ENCODE assay signal across 9 cellular contexts in the genomic region with DNA sequence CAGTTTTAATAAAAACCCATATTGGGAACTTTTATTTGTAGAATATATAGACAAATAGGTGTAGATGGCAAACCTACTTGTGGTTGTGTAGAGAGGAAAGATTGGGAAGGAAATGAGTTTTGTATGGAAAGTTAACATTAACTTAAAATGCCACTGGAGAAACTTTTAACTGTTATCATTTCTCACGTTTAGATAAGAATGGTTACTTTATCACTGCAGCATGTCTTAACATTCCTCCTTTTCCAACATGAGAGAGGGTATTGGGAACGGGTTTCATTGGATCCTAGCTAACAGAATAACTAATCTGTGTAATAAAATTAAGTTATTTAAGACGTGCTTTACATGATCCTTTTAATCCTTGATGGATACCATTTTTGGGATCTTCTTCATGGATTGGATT. TPM values are rescaled to one million over a fixed set of nuclear protein-coding genes. Genes with fewer than 3 reads are reported as not detected.
A peak's percentile ranks its signal among the peaks of the same experiment; 100 is the strongest.
DNase-seq lines count a peak whose midpoint lies in the region; ATAC-seq lines count a peak whose summit lies in the region.
"Had no signal": no experiment of that assay in that cellular context is flagged by ENCODE, and none has a peak within 500 bp of the region (broad histone marks: within the 10 kb centered on the region; RNA-seq: fewer than 3 reads in every experiment).

No MANE protein-coding gene starts in this region.

- no peaks in the 10 kb centered on the region for H3K9me3 ChIP-seq in iPS-15b (ENCODE audit: control insufficient read depth, insufficient read depth, low read length)
- H3K9me3 ChIP-seq in stomach smooth muscle (ENCODE audit: control insufficient read depth in 2 of 2, low read length in 2 of 2) = no peaks in the 10 kb centered on the region

- no peaks in the 10 kb centered on the region for H3K9me3 Mint-ChIP-seq in activated CD4-positive, alpha-beta T cell treated with anti-CD3 and anti-CD28 coated beads, Interleukin-2, amount 10 ng/mL, durations not matched to agents 24 days and 14 days
- no peaks in the 10 kb centered on the region for H3K9me3 Mint-ChIP-seq in activated CD8-positive, alpha-beta T cell treated with anti-CD3 and anti-CD28 coated beads, Interleukin-2, amount 10 ng/mL, durations not matched to agents 7 days and 5 days (ENCODE audit: insufficient read depth)

- DNase-seq in activated CD4-positive, alpha-beta T cell treated with anti-CD3 and anti-CD28 coated beads, Interleukin-2, amount 10 ng/mL, durations not matched to agents 24 days and 14 days = no peak
- DNase-seq in activated CD4-positive, alpha-beta T cell treated with anti-CD3 and anti-CD28 coated beads for 1 hour = no peak
- no peak for DNase-seq in activated CD8-positive, alpha-beta T cell treated with anti-CD3 and anti-CD28 coated beads, Interleukin-2, amount 10 ng/mL, durations not matched to agents 7 days and 5 days
- DNase-seq in iPS-NIHi7 (ENCODE audit: extremely low spot score) = no peak
- DNase-seq: stimulated activated CD8-positive, alpha-beta memory T cell treated with anti-CD3 and anti-CD28 coated beads, Interleukin-4, amount 100 ng/mL, for 48 hours had no signal

- H3K4me1 Mint-ChIP-seq in activated CD4-positive, alpha-beta T cell treated with anti-CD3 and anti-CD28 coated beads, Interleukin-2, amount 10 ng/mL, durations not matched to agents 24 days and 14 days = peaks cover 35% of the 10 kb centered on the region
- peaks cover 52% of the 10 kb centered on the region for H3K4me1 Mint-ChIP-seq in activated CD8-positive, alpha-beta T cell treated with anti-CD3 and anti-CD28 coated beads, Interleukin-2, amount 10 ng/mL, durations not matched to agents 7 days and 5 days (ENCODE audit: low read depth)

- CTCF ChIA-PET in activated CD8-positive, alpha-beta T cell treated with anti-CD3 and anti-CD28 coated beads, Interleukin-2, amount 10 ng/mL, durations not matched to agents 7 days and 5 days (lab: Charles Lee) = interaction anchor here (0.6 to 0.8 kb wide), 2 partner anchors 9 to 755 kb away, joined by 3 read pairs; no protein-coding TSS in a partner anchor

- H3K36me3 ChIP-seq in iPS-15b (ENCODE audit: control insufficient read depth, insufficient read depth, low read length) = peaks cover 3% of the 10 kb centered on the region
- peaks cover 0 to 5% of the 10 kb centered on the region in 2 donors for H3K36me3 ChIP-seq in stomach smooth muscle (ENCODE audit: control insufficient read depth in 2 of 2, insufficient read depth in 2 of 2, low read length in 2 of 2)

- no peak overlapping the region for H3K27ac ChIP-seq in stomach smooth muscle (ENCODE audit: low read length)

- peaks cover 38% of the 10 kb centered on the region for H3K36me3 Mint-ChIP-seq in activated CD4-positive, alpha-beta T cell treated with anti-CD3 and anti-CD28 coated beads, Interleukin-2, amount 10 ng/mL, durations not matched to agents 24 days and 14 days (ENCODE audit: low read depth)
- H3K36me3 Mint-ChIP-seq in activated CD8-positive, alpha-beta T cell treated with anti-CD3 and anti-CD28 coated beads, Interleukin-2, amount 10 ng/mL, durations not matched to agents 7 days and 5 days (ENCODE audit: low read depth) = peaks cover 46% of the 10 kb centered on the region

- H3K4me1 ChIP-seq in iPS-15b (ENCODE audit: control insufficient read depth, insufficient read depth, low read length) (peaks cover 5% of the 10 kb centered on the region), stomach smooth muscle (ENCODE audit: control insufficient read depth, insufficient read depth, low read length) (peaks cover 15% of the 10 kb centered on the region)

- H3K9ac ChIP-seq in iPS-15b (ENCODE audit: low read depth, low read length) (peak overlapping the region; percentile 96), stomach smooth muscle (ENCODE audit: low read length in 2 of 2) (peak overlapping the region in 1 of 2 donors; percentile 98)

- peak overlapping the region; percentile 88 for H3K4me3 ChIP-seq in iPS-15b (ENCODE audit: low read depth, low read length)
- peak overlapping the region; percentile 81 to 96 for H3K4me3 ChIP-seq in stomach smooth muscle (ENCODE audit: low read length in 2 of 2)

- H3K27me3 ChIP-seq in iPS-15b (ENCODE audit: control insufficient read depth, insufficient read depth, low read length) (no peaks in the 10 kb centered on the region), stomach smooth muscle (ENCODE audit: control insufficient read depth in 1 of 2, insufficient read depth in 2 of 2, low read length in 2 of 2) (no peaks in the 10 kb centered on the region)

- intact Hi-C loops in activated CD4-positive, alpha-beta T cell treated with anti-CD3 and anti-CD28 coated beads, Interleukin-2, amount 10 ng/mL, durations not matched to agents 24 days and 14 days (cut with micrococcal nuclease) = loop anchor here (2.0 to 10.0 kb wide), 2 partner anchors 253 to 413 kb away; partner anchors contain the start of genes HIPK2 and ZC3HAV1

- no peak for ATAC-seq in activated CD8-positive, alpha-beta T cell treated with anti-CD3 and anti-CD28 coated beads, Interleukin-2, amount 10 ng/mL, durations not matched to agents 7 days and 5 days
- ATAC-seq in HG03432 (IDR thresholded peaks at IDR 0.05; ENCODE audit: unreplicated experiment) (no peak), HG02623 (IDR thresholded peaks at IDR 0.05; ENCODE audit: unreplicated experiment) (no peak)

- H3K27me3 Mint-ChIP-seq in activated CD4-positive, alpha-beta T cell treated with anti-CD3 and anti-CD28 coated beads, Interleukin-2, amount 10 ng/mL, durations not matched to agents 24 days and 14 days = no peaks in the 10 kb centered on the region
- no peaks in the 10 kb centered on the region for H3K27me3 Mint-ChIP-seq in activated CD8-positive, alpha-beta T cell treated with anti-CD3 and anti-CD28 coated beads, Interleukin-2, amount 10 ng/mL, durations not matched to agents 7 days and 5 days (ENCODE audit: low read depth)

- H3K4me3 Mint-ChIP-seq in activated CD4-positive, alpha-beta T cell treated with anti-CD3 and anti-CD28 coated beads, Interleukin-2, amount 10 ng/mL, durations not matched to agents 24 days and 14 days = peak overlapping the region; percentile 97
- H3K4me3 Mint-ChIP-seq in activated CD8-positive, alpha-beta T cell treated with anti-CD3 and anti-CD28 coated beads, Interleukin-2, amount 10 ng/mL, durations not matched to agents 7 days and 5 days = peak overlapping the region; percentile 95

- peak overlapping the region; percentile 100 for H3K27ac Mint-ChIP-seq in activated CD4-positive, alpha-beta T cell treated with anti-CD3 and anti-CD28 coated beads, Interleukin-2, amount 10 ng/mL, durations not matched to agents 24 days and 14 days
- peak overlapping the region; percentile 99 for H3K27ac Mint-ChIP-seq in activated CD8-positive, alpha-beta T cell treated with anti-CD3 and anti-CD28 coated beads, Interleukin-2, amount 10 ng/mL, durations not matched to agents 7 days and 5 days

- POLR2A ChIA-PET in activated CD8-positive, alpha-beta T cell treated with anti-CD3 and anti-CD28 coated beads, Interleukin-2, amount 10 ng/mL, durations not matched to agents 7 days and 5 days (lab: Charles Lee) = interaction anchor here (1.1 kb wide), 1 partner anchor 13 kb away, joined by 3 read pairs; no protein-coding TSS in a partner anchor

RNA-seq across cellular contexts. Expression of gene LUC7L2, which starts 1.8 kb away (rescaled TPM):
- total RNA-seq in activated CD4-positive, alpha-beta T cell treated with anti-CD3 and anti-CD28 coated beads, Interleukin-2, amount 10 ng/mL, durations not matched to agents 24 days and 14 days = 164 and 172 TPM in 2 replicates
- 100 to 1,000 TPM; 126 to 131 TPM for total RNA-seq in activated CD8-positive, alpha-beta T cell treated with anti-CD3 and anti-CD28 coated beads, Interleukin-2, amount 10 ng/mL, durations not matched to agents 7 days and 5 days

RNA-seq across cellular contexts. Expression of gene FMC1, which starts 20.4 kb away (rescaled TPM):
- 5.1 and 7.5 TPM in 2 replicates for total RNA-seq in activated CD4-positive, alpha-beta T cell treated with anti-CD3 and anti-CD28 coated beads, Interleukin-2, amount 10 ng/mL, durations not matched to agents 24 days and 14 days
- 1 to 10 TPM; 6.4 to 6.7 TPM for total RNA-seq in activated CD8-positive, alpha-beta T cell treated with anti-CD3 and anti-CD28 coated beads, Interleukin-2, amount 10 ng/mL, durations not matched to agents 7 days and 5 days
